In the genomic region with DNA sequence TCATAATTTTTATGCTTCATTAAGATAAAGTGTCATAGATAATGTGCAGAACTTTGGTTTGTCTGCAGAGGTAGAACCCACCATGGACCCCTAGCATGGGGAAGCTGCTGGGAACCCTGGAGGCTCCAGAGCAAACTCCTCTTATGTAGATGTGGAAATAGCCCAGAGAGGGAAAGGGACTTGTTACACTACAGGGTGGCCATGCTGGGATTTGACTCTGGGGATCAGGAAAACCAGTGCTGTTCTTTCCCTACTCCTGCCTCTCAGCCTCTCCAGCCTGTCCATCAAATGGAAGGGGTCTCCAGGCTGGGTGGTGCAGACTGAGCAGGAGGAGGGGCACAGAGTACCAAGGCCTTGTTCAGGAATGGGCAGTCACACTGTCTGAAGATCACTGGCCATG, we compare ENCODE assay signal across 21 cellular contexts. TPM values are rescaled to one million over a fixed set of nuclear protein-coding genes. Genes with fewer than 3 reads are reported as not detected.
"Had no signal": no experiment of that assay in that cellular context is flagged by ENCODE, and none has a peak within 500 bp of the region (broad histone marks: within the 10 kb centered on the region; RNA-seq: fewer than 3 reads in every experiment).

No MANE protein-coding gene starts in this region.

- H3K4me3 ChIP-seq: esophagus muscularis mucosa, gastroesophageal sphincter, left lung, lower lobe of right lung, psoas muscle, sigmoid colon, skin epidermis, tibial artery, upper lobe of left lung, uterus had no signal

- H3K4me3 Mint-ChIP-seq: naive B cell, nephron had no signal

- H3K27me3 ChIP-seq: sigmoid colon, tibial artery, upper lobe of left lung, uterus had no signal

- ATAC-seq: left lung, lower lobe of right lung had no signal

- H3K36me3 ChIP-seq: esophagus muscularis mucosa, gastroesophageal sphincter, left lung, lower lobe of right lung, sigmoid colon, tibial artery, upper lobe of left lung, uterus had no signal

- H3K4me1 ChIP-seq: gastroesophageal sphincter, left lung, lower lobe of right lung, psoas muscle, sigmoid colon, tibial artery, upper lobe of left lung, uterus had no signal

- H3K4me1 Mint-ChIP-seq: nephron had no signal

- H3K27ac ChIP-seq: epithelial cell of prostate, left lung, lower lobe of right lung, psoas muscle, tibial artery, upper lobe of left lung, uterus had no signal

- H3K9me3 ChIP-seq: esophagus muscularis mucosa, gastroesophageal sphincter, lower lobe of right lung, psoas muscle, sigmoid colon, tibial artery, upper lobe of left lung, uterus had no signal

- H3K9me3 Mint-ChIP-seq: nephron had no signal

- DNase-seq: effector memory CD4-positive, alpha-beta T cell; glutamatergic neuron; left lung; lower lobe of right lung; mesendoderm; naive B cell; occipital lobe; retina; sigmoid colon; stimulated activated CD4-positive, alpha-beta T cell treated with anti-CD3 and anti-CD28 coated beads, Interleukin-2, amount 100 ng/mL, for 48 hours; stimulated activated naive CD4-positive, alpha-beta T cell treated with Interleukin-2 at 50 U/mL for 16 hours; upper lobe of left lung had no signal

RNA-seq across cellular contexts. Expression of a gene that starts 54.2 kb away (rescaled TPM):
- polyA plus RNA-seq: keratinocyte had no signal
